Comparison of ENCODE assay signal across 9 cellular contexts in genomic region chr1:244353572-244354091, GRCh38.
A peak's percentile ranks its signal among the peaks of the same experiment; 100 is the strongest.
DNase-seq lines count a peak whose midpoint lies in the region; ATAC-seq and TF ChIP-seq lines count a peak whose summit lies in the region.
"Had no signal": no experiment of that assay in that cellular context is flagged by ENCODE, and none has a peak within 500 bp of the region (broad histone marks: within the 10 kb centered on the region; RNA-seq: fewer than 3 reads in every experiment).

No MANE protein-coding gene starts in this region.

- no peaks in the 10 kb centered on the region for H3K4me1 ChIP-seq in thoracic aorta (ENCODE audit: control insufficient read depth in 1 of 2, low read depth in 2 of 2)
- H3K4me1 ChIP-seq in testis: no peaks in the 10 kb centered on the region

- ATAC-seq in GM21529 (IDR thresholded peaks at IDR 0.05; ENCODE audit: unreplicated experiment) (peak; percentile 52), thoracic aorta (ENCODE audit: insufficient number of reproducible peaks, low FRiP score, low read depth) (peak; percentile 70)

- H3K36me3 ChIP-seq in thoracic aorta (no peaks in the 10 kb centered on the region), testis (ENCODE audit: low read depth, missing control alignments) (no peaks in the 10 kb centered on the region)

- H3K27me3 ChIP-seq in thoracic aorta (replicated peaks; ENCODE audit: insufficient read depth) (no peaks in the 10 kb centered on the region), testis (no peaks in the 10 kb centered on the region)

- in situ Hi-C loops in astrocyte of the cerebellum (cut with HindIII; ENCODE audit: low sequenced_read_pairs): no loop called here

- intact Hi-C loops in testis (cut with DNase I; ENCODE audit: low total_unique reads): no loop called here

- 40 to 50% methylated on average over 6 of the region's 6 CpGs for WGBS in testis, 2 donors

- H3K27ac ChIP-seq in thoracic aorta (peak overlapping the region in 1 of 2 donors; percentile 29), testis (no peak overlapping the region)

- no peak for TF ChIP-seq POLR2A in testis (IDR thresholded peaks at IDR 0.05)

- no peak overlapping the region for H3K4me3 Mint-ChIP-seq in immature natural killer cell
- H3K4me3 Mint-ChIP-seq: naive B cell had no signal

- H3K9me3 ChIP-seq in thoracic aorta (no peaks in the 10 kb centered on the region), testis (no peaks in the 10 kb centered on the region)

- H3K4me3 ChIP-seq in astrocyte of the cerebellum (ENCODE audit: low read depth, low read length) (no peak overlapping the region), thoracic aorta (no peak overlapping the region), testis (no peak overlapping the region)

- H3K4me1 Mint-ChIP-seq in immature natural killer cell: peaks cover 5 to 7% of the 10 kb centered on the region in 2 donors

- TF ChIP-seq CTCF in astrocyte of the cerebellum (IDR thresholded peaks at IDR 0.05; ENCODE audit: low read depth, low read length, missing control alignments): no peak
- no peak for TF ChIP-seq CTCF in thoracic aorta (IDR thresholded peaks at IDR 0.05)
- TF ChIP-seq CTCF in testis (IDR thresholded peaks at IDR 0.05): no peak

- H3K27me3 Mint-ChIP-seq in immature natural killer cell (ENCODE audit: low read depth in 3 of 3): peaks cover 2 to 4% (median 2%) of the 10 kb centered on the region in 3 donors

- no peaks in the 10 kb centered on the region for H3K9me3 Mint-ChIP-seq in immature natural killer cell

- peaks cover 0 to 4% (median 3%) of the 10 kb centered on the region in 3 donors for H3K36me3 Mint-ChIP-seq in immature natural killer cell
- H3K36me3 Mint-ChIP-seq: naive B cell had no signal

- peak; percentile 96 for DNase-seq in COLO829 (ENCODE audit: low spot score)
- DNase-seq in Kasumi-1 (lab: John Stamatoyannopoulos, UW): peak; percentile 77 to 81
- DNase-seq in astrocyte of the cerebellum (ENCODE audit: low read depth): peak; percentile 38
- peak; percentile 94 for DNase-seq in iris pigment epithelial cell (ENCODE audit: low read depth)
- peak; percentile 40 for DNase-seq in thoracic aorta (ENCODE audit: low spot score)
- DNase-seq in testis: no peak
- DNase-seq in immature natural killer cell: no peak
- DNase-seq: naive B cell had no signal

- no peak overlapping the region for H3K27ac Mint-ChIP-seq in immature natural killer cell

Comparison
In these comparisons a context has a peak if more than half of its experiments do, and no peak if none do; other contexts are left out.
1. DNase-seq: peak in COLO829 (single experiment), Kasumi-1 (2 of 2), astrocyte of the cerebellum (single experiment), iris pigment epithelial cell (single experiment) and thoracic aorta (single experiment); none in testis (single experiment) and immature natural killer cell (0 of 3).